2 cellular contexts compared by ENCODE assay signal in genomic region chr11:124605719-124606118, GRCh38.
TF ChIP-seq lines count a peak whose summit lies in the region.

No MANE protein-coding gene starts in this region.

TF ChIP-seq in HepG2, 621 proteins besides CTCF, POLR2A, EP300 and RAD21:
- TF ChIP-seq BCL3 (CRISPR knock-in tag; IDR thresholded peaks at IDR 0.05) = no peak
- TF ChIP-seq, protein P1, sequence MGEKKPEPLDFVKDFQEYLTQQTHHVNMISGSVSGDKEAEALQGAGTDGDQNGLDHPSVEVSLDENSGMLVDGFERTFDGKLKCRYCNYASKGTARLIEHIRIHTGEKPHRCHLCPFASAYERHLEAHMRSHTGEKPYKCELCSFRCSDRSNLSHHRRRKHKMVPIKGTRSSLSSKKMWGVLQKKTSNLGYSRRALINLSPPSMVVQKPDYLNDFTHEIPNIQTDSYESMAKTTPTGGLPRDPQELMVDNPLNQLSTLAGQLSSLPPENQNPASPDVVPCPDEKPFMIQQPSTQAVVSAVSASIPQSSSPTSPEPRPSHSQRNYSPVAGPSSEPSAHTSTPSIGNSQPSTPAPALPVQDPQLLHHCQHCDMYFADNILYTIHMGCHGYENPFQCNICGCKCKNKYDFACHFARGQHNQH (CRISPR knock-in tag; IDR thresholded peaks at IDR 0.05) = no peak
- no peak for TF ChIP-seq ZNF501 (CRISPR knock-in tag; IDR thresholded peaks at IDR 0.05)
- no peak for TF ChIP-seq PAF1 (CRISPR knock-in tag; IDR thresholded peaks at IDR 0.05)
- TF ChIP-seq ZNF800 (CRISPR knock-in tag; IDR thresholded peaks at IDR 0.05) = no peak
- TF ChIP-seq ZNF296 (CRISPR knock-in tag; conservative IDR thresholded peaks at IDR 0.05) = no peak
- no peak for TF ChIP-seq HCFC1 (IDR thresholded peaks at IDR 0.05; ENCODE audit: low read depth, low read length)
- no peak for TF ChIP-seq HIVEP1 (CRISPR knock-in tag; IDR thresholded peaks at IDR 0.05)
- no peak for TF ChIP-seq ZNF282 (IDR thresholded peaks at IDR 0.05; ENCODE audit: partially characterized antibody)
- TF ChIP-seq ZNF20 (CRISPR knock-in tag; IDR thresholded peaks at IDR 0.05) = no peak
- no peak for TF ChIP-seq PCBP1 (IDR thresholded peaks at IDR 0.05; ENCODE audit: borderline replicate concordance, low read depth, low read length)
- TF ChIP-seq ZNF124 (CRISPR knock-in tag; IDR thresholded peaks at IDR 0.05) = no peak
- TF ChIP-seq RORA (CRISPR knock-in tag; IDR thresholded peaks at IDR 0.05) = no peak
- no peak for TF ChIP-seq ZXDC (CRISPR knock-in tag; IDR thresholded peaks at IDR 0.05)
- TF ChIP-seq KLF9 (CRISPR knock-in tag; IDR thresholded peaks at IDR 0.05; ENCODE audit: low read depth) = no peak

TF ChIP-seq in GM12891, 5 proteins besides CTCF, POLR2A, EP300 and RAD21:
- TF ChIP-seq TAF1 (IDR thresholded peaks at IDR 0.05; ENCODE audit: low read depth, low read length) (no peak), PAX5 (IDR thresholded peaks at IDR 0.05; ENCODE audit: insufficient read depth, low read length, severe bottlenecking) (no peak), POU2F2 (IDR thresholded peaks at IDR 0.05; ENCODE audit: low read depth, low read length) (no peak)
